Comparison of ENCODE assay signal across 13 cellular contexts in the genomic region with DNA sequence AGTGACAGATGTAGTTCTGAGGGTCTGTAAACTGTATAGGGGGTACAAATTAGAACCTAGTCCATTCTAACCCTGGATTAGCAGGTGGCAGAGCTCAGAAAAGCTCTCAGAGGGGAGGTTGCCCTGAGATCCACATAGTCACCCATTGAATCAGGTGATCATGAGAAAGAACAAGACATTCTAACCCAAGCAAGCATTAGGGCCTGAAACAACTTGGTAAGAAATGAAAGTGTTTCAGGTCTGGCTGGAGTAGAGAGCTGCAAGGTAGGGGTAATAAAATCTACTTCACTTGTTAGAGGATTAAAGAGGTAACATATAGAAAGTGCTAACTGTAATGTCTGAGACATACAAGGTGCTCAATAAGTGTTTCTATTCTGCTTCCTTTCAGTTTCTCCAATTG. TPM values are rescaled to one million over a fixed set of nuclear protein-coding genes. Genes with fewer than 3 reads are reported as not detected.
A peak's percentile ranks its signal among the peaks of the same experiment; 100 is the strongest.
DNase-seq lines count a peak whose midpoint lies in the region; ATAC-seq and FAIRE-seq lines count a peak whose summit lies in the region.
"Had no signal": no experiment of that assay in that cellular context is flagged by ENCODE, and none has a peak within 500 bp of the region (broad histone marks: within the 10 kb centered on the region; RNA-seq: fewer than 3 reads in every experiment).

No MANE protein-coding gene starts in this region.

- H3K27ac Mint-ChIP-seq in activated CD4-positive, alpha-beta memory T cell treated with anti-CD3 and anti-CD28 coated beads, Interleukin-2, amount 10 ng/mL, durations not matched to agents 7 days and 5 days, result no peak overlapping the region
- H3K27ac Mint-ChIP-seq: activated naive CD8-positive, alpha-beta T cell treated with anti-CD3 and anti-CD28 coated beads, Interleukin-2, amount 10 ng/mL, durations not matched to agents 7 days and 5 days had no signal

- CTCF ChIA-PET in activated CD4-positive, alpha-beta memory T cell treated with anti-CD3 and anti-CD28 coated beads, Interleukin-2, amount 10 ng/mL, durations not matched to agents 7 days and 5 days (lab: Charles Lee), result no interaction called here

- H3K4me3 Mint-ChIP-seq in activated CD4-positive, alpha-beta memory T cell treated with anti-CD3 and anti-CD28 coated beads, Interleukin-2, amount 10 ng/mL, durations not matched to agents 7 days and 5 days, result no peak overlapping the region
- H3K4me3 Mint-ChIP-seq: activated naive CD8-positive, alpha-beta T cell treated with anti-CD3 and anti-CD28 coated beads, Interleukin-2, amount 10 ng/mL, durations not matched to agents 7 days and 5 days had no signal

- H3K4me1 Mint-ChIP-seq in activated CD4-positive, alpha-beta memory T cell treated with anti-CD3 and anti-CD28 coated beads, Interleukin-2, amount 10 ng/mL, durations not matched to agents 7 days and 5 days, result peaks cover 24% of the 10 kb centered on the region

- ATAC-seq in GM18870 (IDR thresholded peaks at IDR 0.05; ENCODE audit: unreplicated experiment) (peak; percentile 68), GM21529 (IDR thresholded peaks at IDR 0.05; ENCODE audit: unreplicated experiment) (peak; percentile 71), HG03097 (IDR thresholded peaks at IDR 0.05; ENCODE audit: low FRiP score, unreplicated experiment) (peak; percentile 54)
- ATAC-seq: pancreas had no signal

- no peaks in the 10 kb centered on the region for H3K9me3 Mint-ChIP-seq in activated CD4-positive, alpha-beta memory T cell treated with anti-CD3 and anti-CD28 coated beads, Interleukin-2, amount 10 ng/mL, durations not matched to agents 7 days and 5 days
- H3K9me3 Mint-ChIP-seq: activated naive CD8-positive, alpha-beta T cell treated with anti-CD3 and anti-CD28 coated beads, Interleukin-2, amount 10 ng/mL, durations not matched to agents 7 days and 5 days had no signal

- DNase-seq in OCI-M1 (lab: John Stamatoyannopoulos, UW) (peak; percentile 52), G401 (ENCODE audit: low spot score) (no peak), urothelium cell line (ENCODE audit: low spot score) (no peak), NCI-H446 treated with DMSO at 0.1 percent for 48 hours (lab: John Stamatoyannopoulos, UW) (no peak)
- DNase-seq in activated CD4-positive, alpha-beta memory T cell treated with anti-CD3 and anti-CD28 coated beads, Interleukin-2, amount 10 ng/mL, durations not matched to agents 7 days and 5 days, result no peak
- DNase-seq: activated naive CD8-positive, alpha-beta T cell treated with anti-CD3 and anti-CD28 coated beads, Interleukin-2, amount 10 ng/mL, durations not matched to agents 7 days and 5 days; dorsolateral prefrontal cortex; foreskin fibroblast; pancreas; stimulated activated CD4-positive, alpha-beta T cell treated with anti-CD3 and anti-CD28 coated beads, Interleukin-4, amount 100 ng/mL, for 1 hour had no signal

- no peaks in the 10 kb centered on the region for H3K36me3 Mint-ChIP-seq in activated CD4-positive, alpha-beta memory T cell treated with anti-CD3 and anti-CD28 coated beads, Interleukin-2, amount 10 ng/mL, durations not matched to agents 7 days and 5 days (ENCODE audit: low read depth)
- H3K36me3 Mint-ChIP-seq: activated naive CD8-positive, alpha-beta T cell treated with anti-CD3 and anti-CD28 coated beads, Interleukin-2, amount 10 ng/mL, durations not matched to agents 7 days and 5 days had no signal

- no peak for FAIRE-seq in urothelium cell line (lab: Jason Lieb, UNC)
- FAIRE-seq: pancreas had no signal

- no peaks in the 10 kb centered on the region for H3K27me3 Mint-ChIP-seq in activated CD4-positive, alpha-beta memory T cell treated with anti-CD3 and anti-CD28 coated beads, Interleukin-2, amount 10 ng/mL, durations not matched to agents 7 days and 5 days
- H3K27me3 Mint-ChIP-seq: activated naive CD8-positive, alpha-beta T cell treated with anti-CD3 and anti-CD28 coated beads, Interleukin-2, amount 10 ng/mL, durations not matched to agents 7 days and 5 days had no signal

- in situ Hi-C loops in G401 (cut with HindIII; ENCODE audit: low sequenced_read_pairs), result no loop called here

- POLR2A ChIA-PET in activated CD4-positive, alpha-beta memory T cell treated with anti-CD3 and anti-CD28 coated beads, Interleukin-2, amount 10 ng/mL, durations not matched to agents 7 days and 5 days (lab: Charles Lee), result interaction anchor here (1.5 kb wide), 1 partner anchor 10 kb away, joined by 4 read pairs; no protein-coding TSS in a partner anchor

RNA-seq across cellular contexts. Expression of gene BMP2K, which starts 8.8 kb away (rescaled TPM):
- 10 to 100 TPM; 15.6 to 15.8 TPM for total RNA-seq in activated CD4-positive, alpha-beta memory T cell treated with anti-CD3 and anti-CD28 coated beads, Interleukin-2, amount 10 ng/mL, durations not matched to agents 7 days and 5 days
- total RNA-seq in G401 (2014; rRNA removed; shearing (Covaris generic)), result 9.4 and 10.4 TPM in 2 replicates
